ENCODE assay signal across 18 cellular contexts in genomic region chr22:21703684-21704316, GRCh38.
"Had no signal": no experiment of that assay in that cellular context is flagged by ENCODE, and none has a peak within 500 bp of the region (broad histone marks: within the 10 kb centered on the region; RNA-seq: fewer than 3 reads in every experiment).

No MANE protein-coding gene starts in this region.

- H3K9me3 ChIP-seq: body of pancreas, suprapubic skin had no signal

- H3K9me3 Mint-ChIP-seq: activated CD4-positive, alpha-beta T cell treated with anti-CD3 and anti-CD28 coated beads, Interleukin-2, amount 10 ng/mL, durations not matched to agents 24 days and 14 days; activated CD8-positive, alpha-beta T cell treated with anti-CD3 and anti-CD28 coated beads for 36 hours; activated T-cell treated with anti-CD3 and anti-CD28 coated beads, Interleukin-2, amount 50 U/mL, for 24 hours; activated T-helper 2 cell treated with anti-CD3 and anti-CD28 coated beads, Interferon-gamma antibody, Interleukin-2, Interleukin-4, amounts not matched to agents 10 μg/mL and 5 μg/mL and 100 μg/mL, durations not matched to agents 14 hours and 24 hours and 36 hours; natural killer cell treated with Interleukin-12 subunit alpha and Interleukin-12 subunit beta and Interleukin-15 and Interleukin-18, amount 100 ng/mL, for 72 hours had no signal

- H3K36me3 Mint-ChIP-seq: natural killer cell treated with Interleukin-12 subunit alpha and Interleukin-12 subunit beta and Interleukin-15 and Interleukin-18, amount 100 ng/mL, for 72 hours had no signal

- ATAC-seq: activated CD8-positive, alpha-beta T cell treated with anti-CD3 and anti-CD28 coated beads for 36 hours; body of pancreas; natural killer cell treated with Interleukin-12 subunit alpha and Interleukin-12 subunit beta and Interleukin-15 and Interleukin-18, amount 100 ng/mL, for 72 hours had no signal

- H3K79me2 ChIP-seq: hepatocyte had no signal

- H3K27me3 ChIP-seq: body of pancreas, hepatocyte, suprapubic skin had no signal

- H3K4me3 ChIP-seq: body of pancreas, hepatocyte, lung, suprapubic skin had no signal

- H3K27me3 Mint-ChIP-seq: activated CD4-positive, alpha-beta T cell treated with anti-CD3 and anti-CD28 coated beads, Interleukin-2, amount 10 ng/mL, durations not matched to agents 24 days and 14 days; activated CD8-positive, alpha-beta T cell treated with anti-CD3 and anti-CD28 coated beads for 36 hours; activated T-cell treated with anti-CD3 and anti-CD28 coated beads, Interleukin-2, amount 50 U/mL, for 24 hours; natural killer cell treated with Interleukin-12 subunit alpha and Interleukin-12 subunit beta and Interleukin-15 and Interleukin-18, amount 100 ng/mL, for 72 hours had no signal

- H3K4me1 Mint-ChIP-seq: activated CD4-positive, alpha-beta T cell treated with anti-CD3 and anti-CD28 coated beads, Interleukin-2, amount 10 ng/mL, durations not matched to agents 24 days and 14 days had no signal

- H2AFZ ChIP-seq: hepatocyte had no signal

- DNase-seq: activated CD4-positive, alpha-beta T cell treated with anti-CD3 and anti-CD28 coated beads, Interleukin-2, amount 10 ng/mL, durations not matched to agents 24 days and 14 days; activated CD8-positive, alpha-beta T cell treated with anti-CD3 and anti-CD28 coated beads for 36 hours; activated naive CD4-positive, alpha-beta T cell treated with Interleukin-2 at 50 U/mL for 16 hours; activated T-cell treated with anti-CD3 and anti-CD28 coated beads, Interleukin-2, amount 50 U/mL, for 24 hours; body of pancreas; dermis blood vessel endothelial cell; effector memory CD4-positive, alpha-beta T cell; foreskin fibroblast; islet precursor cell; nucleus accumbens; posterior cingulate gyrus; stimulated activated naive CD4-positive, alpha-beta T cell treated with Interleukin-2 at 50 U/mL for 16 hours; trophoblast cell had no signal

- H3K4me2 ChIP-seq: hepatocyte had no signal

- H3K4me3 Mint-ChIP-seq: activated CD4-positive, alpha-beta T cell treated with anti-CD3 and anti-CD28 coated beads, Interleukin-2, amount 10 ng/mL, durations not matched to agents 24 days and 14 days; activated CD8-positive, alpha-beta T cell treated with anti-CD3 and anti-CD28 coated beads for 36 hours; activated T-cell treated with anti-CD3 and anti-CD28 coated beads, Interleukin-2, amount 50 U/mL, for 24 hours; natural killer cell treated with Interleukin-12 subunit alpha and Interleukin-12 subunit beta and Interleukin-15 and Interleukin-18, amount 100 ng/mL, for 72 hours had no signal

- H3K4me1 ChIP-seq: suprapubic skin had no signal

- H3K27ac ChIP-seq: body of pancreas, hepatocyte, suprapubic skin had no signal

- H3K27ac Mint-ChIP-seq: activated CD4-positive, alpha-beta T cell treated with anti-CD3 and anti-CD28 coated beads, Interleukin-2, amount 10 ng/mL, durations not matched to agents 24 days and 14 days; activated CD8-positive, alpha-beta T cell treated with anti-CD3 and anti-CD28 coated beads for 36 hours; activated T-cell treated with anti-CD3 and anti-CD28 coated beads, Interleukin-2, amount 50 U/mL, for 24 hours; activated T-helper 2 cell treated with anti-CD3 and anti-CD28 coated beads, Interferon-gamma antibody, Interleukin-2, Interleukin-4, amounts not matched to agents 10 μg/mL and 5 μg/mL and 100 μg/mL, durations not matched to agents 14 hours and 24 hours and 36 hours; natural killer cell treated with Interleukin-12 subunit alpha and Interleukin-12 subunit beta and Interleukin-15 and Interleukin-18, amount 100 ng/mL, for 72 hours had no signal
